In genomic region chr5:158205992-158206391, GRCh38 we compare ENCODE assay signal across 31 cellular contexts.
"Had no signal": no experiment of that assay in that cellular context is flagged by ENCODE, and none has a peak within 500 bp of the region (broad histone marks: within the 10 kb centered on the region; RNA-seq: fewer than 3 reads in every experiment).

No MANE protein-coding gene starts in this region.

- H3K27me3 ChIP-seq: adrenal gland, ascending aorta, body of pancreas, brain microvascular endothelial cell, breast epithelium, cardiac muscle cell had no signal

- H3K4me1 ChIP-seq: adrenal gland, ascending aorta, body of pancreas, breast epithelium had no signal

- H3K4me3 ChIP-seq: adrenal gland, ascending aorta, body of pancreas, breast epithelium, cardiac muscle cell had no signal

- H3K36me3 ChIP-seq: adrenal gland, ascending aorta, brain microvascular endothelial cell, breast epithelium, cardiac muscle cell had no signal

- H3K9me3 ChIP-seq: adrenal gland, ascending aorta, body of pancreas, breast epithelium had no signal

- H3K27ac ChIP-seq: adrenal gland, ascending aorta, body of pancreas, brain microvascular endothelial cell, breast epithelium, cardiac muscle cell had no signal

- ATAC-seq: activated naive CD4-positive, alpha-beta T cell treated with anti-CD3 and anti-CD28 coated beads, Interleukin-2, amount 50 U/mL, for 72 hours; activated naive CD8-positive, alpha-beta T cell treated with anti-CD3 and anti-CD28 coated beads, Interleukin-2, amount 50 U/mL, for 24 hours; activated T-cell treated with anti-CD3 and anti-CD28 coated beads, Interleukin-2, amount 50 U/mL, for 4 hours; activated T-cell treated with anti-CD3 and anti-CD28 coated beads, Interleukin-2, amount 50 U/mL, for 72 hours; activated T-helper 17 cell treated with anti-CD3 and anti-CD28 coated beads, Interleukin-2, amount 50 U/mL, for 72 hours; body of pancreas had no signal

- DNase-seq: activated effector memory CD4-positive, alpha-beta T cell treated with anti-CD3 and anti-CD28 coated beads, Interleukin-2, amount 50 U/mL, for 16 hours; activated effector memory CD4-positive, alpha-beta T cell treated with Interleukin-2 at 50 U/mL for 16 hours; activated gamma-delta T cell; activated gamma-delta T cell treated with Interleukin-2 at 50 U/mL for 16 hours; activated naive CD4-positive, alpha-beta T cell; activated naive CD4-positive, alpha-beta T cell treated with anti-CD3 and anti-CD28 coated beads for 36 hours; activated naive CD4-positive, alpha-beta T cell treated with anti-CD3 and anti-CD28 coated beads, Interleukin-2, amount 10 ng/mL, durations not matched to agents 7 days and 5 days; activated naive CD4-positive, alpha-beta T cell treated with anti-CD3 and anti-CD28 coated beads, Interleukin-2, amount 50 U/mL, for 16 hours; activated naive CD4-positive, alpha-beta T cell treated with Interleukin-2 at 50 U/mL for 16 hours; activated naive CD8-positive, alpha-beta T cell treated with anti-CD3 and anti-CD28 coated beads for 36 hours; activated naive CD8-positive, alpha-beta T cell treated with anti-CD3 and anti-CD28 coated beads, Interleukin-2, amount 10 ng/mL, durations not matched to agents 7 days and 5 days; activated naive CD8-positive, alpha-beta T cell treated with anti-CD3 and anti-CD28 coated beads, Interleukin-2, amount 50 U/mL, for 24 hours; activated T-cell treated with anti-CD3 and anti-CD28 coated beads, Interleukin-2, amount 50 U/mL, for 24 hours; activated T-cell treated with anti-CD3 and anti-CD28 coated beads, Interleukin-2, amount 50 U/mL, for 4 hours; activated T-cell treated with anti-CD3 and anti-CD28 coated beads, Interleukin-2, amount 50 U/mL, for 48 hours; activated T-cell treated with anti-CD3 and anti-CD28 coated beads, Interleukin-2, amount 50 U/mL, for 72 hours; adrenal gland; amniotic stem cell; amygdala; anterior cingulate cortex; aorta; body of pancreas; brain microvascular endothelial cell; caudate nucleus; central memory CD4-positive, alpha-beta T cell; cerebellar nuclear complex had no signal
